ENCODE assay signal across 18 cellular contexts in genomic region chr19:38921420-38922274, GRCh38. TPM values are rescaled to one million over a fixed set of nuclear protein-coding genes. Genes with fewer than 3 reads are reported as not detected.
"Had no signal": no experiment of that assay in that cellular context is flagged by ENCODE, and none has a peak within 500 bp of the region (broad histone marks: within the 10 kb centered on the region; RNA-seq: fewer than 3 reads in every experiment).

No MANE protein-coding gene starts in this region.

- ATAC-seq: activated CD4-positive, CD25-positive, alpha-beta regulatory T cell treated with anti-CD3 and anti-CD28 coated beads, Interleukin-2, amount 50 U/mL, for 24 hours; T-cell had no signal

- H3K4me3 ChIP-seq: neural progenitor cell, ovary, sigmoid colon, thyroid gland had no signal

- H3K9me3 ChIP-seq: ovary, sigmoid colon, thyroid gland had no signal

- DNase-seq: activated CD4-positive, alpha-beta T cell treated with anti-CD3 and anti-CD28 coated beads, Interleukin-2, amount 50 U/mL, for 1 hour; activated naive CD4-positive, alpha-beta T cell treated with anti-CD3 and anti-CD28 coated beads for 36 hours; activated naive CD8-positive, alpha-beta T cell treated with anti-CD3 and anti-CD28 coated beads, Interleukin-2, amount 50 U/mL, for 24 hours; effector CD8-positive, alpha-beta T cell; foreskin melanocyte; mesendoderm; ovary; sigmoid colon; stimulated activated CD4-positive, alpha-beta T cell treated with anti-CD3 and anti-CD28 coated beads, Interleukin-12 subunit alpha, Interleukin-12 subunit beta, amount 100 ng/mL, for 4 hours; stimulated activated CD4-positive, alpha-beta T cell treated with anti-CD3 and anti-CD28 coated beads, Interleukin-2, amount 100 ng/mL, for 24 hours; T-cell; T-helper 9 cell; thyroid gland had no signal

- H3K4me1 Mint-ChIP-seq: activated naive CD8-positive, alpha-beta T cell treated with anti-CD3 and anti-CD28 coated beads, Interleukin-2, amount 50 U/mL, for 24 hours; neural progenitor cell had no signal

- H3K4me3 Mint-ChIP-seq: activated naive CD4-positive, alpha-beta T cell treated with anti-CD3 and anti-CD28 coated beads for 36 hours; activated naive CD8-positive, alpha-beta T cell treated with anti-CD3 and anti-CD28 coated beads, Interleukin-2, amount 50 U/mL, for 24 hours; neural progenitor cell; T-cell had no signal

- H3K9me3 Mint-ChIP-seq: activated naive CD4-positive, alpha-beta T cell treated with anti-CD3 and anti-CD28 coated beads for 36 hours; activated naive CD8-positive, alpha-beta T cell treated with anti-CD3 and anti-CD28 coated beads, Interleukin-2, amount 50 U/mL, for 24 hours; activated T-helper 2 cell treated with anti-CD3 and anti-CD28 coated beads, Interferon-gamma antibody, Interleukin-2, Interleukin-4, amounts not matched to agents 10 μg/mL and 5 μg/mL and 100 μg/mL, durations not matched to agents 14 hours and 24 hours and 36 hours; neural progenitor cell; T-cell had no signal

- H3K4me2 ChIP-seq: neural progenitor cell had no signal

- H3K27ac ChIP-seq: neural progenitor cell, ovary, sigmoid colon, thyroid gland had no signal

- H3K27me3 Mint-ChIP-seq: activated naive CD8-positive, alpha-beta T cell treated with anti-CD3 and anti-CD28 coated beads, Interleukin-2, amount 50 U/mL, for 24 hours; T-cell had no signal

- H3K27ac Mint-ChIP-seq: activated naive CD4-positive, alpha-beta T cell treated with anti-CD3 and anti-CD28 coated beads for 36 hours; activated naive CD8-positive, alpha-beta T cell treated with anti-CD3 and anti-CD28 coated beads, Interleukin-2, amount 50 U/mL, for 24 hours; activated T-helper 2 cell treated with anti-CD3 and anti-CD28 coated beads, Interferon-gamma antibody, Interleukin-2, Interleukin-4, amounts not matched to agents 10 μg/mL and 5 μg/mL and 100 μg/mL, durations not matched to agents 14 hours and 24 hours and 36 hours; neural progenitor cell; T-cell had no signal

- H3K36me3 ChIP-seq: neural progenitor cell, ovary had no signal

- H3K27me3 ChIP-seq: neural progenitor cell, ovary, sigmoid colon, thyroid gland had no signal

- H3K4me1 ChIP-seq: neural progenitor cell, sigmoid colon, thyroid gland had no signal

RNA-seq across cellular contexts. Expression of gene CCER2, which starts 9.7 kb away (rescaled TPM):
- total RNA-seq: aorta, fibroblast of lung had no signal
